In the genomic region with DNA sequence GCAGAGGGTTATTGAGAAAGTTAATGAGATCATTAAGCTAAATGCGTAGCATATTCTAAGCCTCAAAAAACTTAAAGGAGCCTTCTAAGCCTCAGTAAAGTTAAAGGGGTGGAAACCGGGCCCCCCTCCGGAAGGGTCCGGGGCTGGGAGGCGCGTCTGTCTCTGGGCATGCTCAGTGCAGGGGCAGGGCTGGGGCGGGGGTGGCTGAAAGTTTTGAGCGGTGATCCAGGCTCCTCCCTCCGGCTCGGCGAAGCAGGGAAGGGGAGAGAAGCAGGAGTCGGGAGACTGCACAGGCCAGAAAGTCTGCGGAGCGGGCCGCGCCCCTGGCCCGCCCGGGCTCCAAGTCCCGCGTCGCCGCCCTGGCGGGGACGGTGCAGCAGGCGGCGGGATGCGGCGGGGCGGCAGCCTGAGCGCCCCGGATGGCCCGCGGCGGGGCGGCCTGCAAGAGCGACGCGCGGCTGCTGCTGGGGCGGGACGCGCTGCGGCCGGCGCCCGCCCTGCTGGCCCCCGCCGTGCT, we compare ENCODE assay signal across 8 cellular contexts. TPM values are rescaled to one million over a fixed set of nuclear protein-coding genes. Genes with fewer than 3 reads are reported as not detected.
DNase-seq lines count a peak whose midpoint lies in the region; ATAC-seq, FAIRE-seq and TF ChIP-seq lines count a peak whose summit lies in the region.

A gene (plus strand): TSS at position 240 of the 517 bp plus-strand sequence. CDS start 180 bp downstream, at position 420.

- no peak for TF ChIP-seq RAD21 in GM12878 (IDR thresholded peaks at IDR 0.05; ENCODE audit: insufficient read depth, low read depth, low read length)

- TF ChIP-seq POLR2A in GM12878 (IDR thresholded peaks at IDR 0.05; ENCODE audit: low read depth, low read length): no peak

- no peak for FAIRE-seq in GM12878 (lab: Jason Lieb, UNC)

- H3K27me3 ChIP-seq in NT2/D1 (ENCODE audit: insufficient read depth, insufficient read length) (peaks cover 33% of the 10 kb centered on the region), GM12878 (replicated peaks in 1 of 2; ENCODE audit: control insufficient read depth in 2 of 2, insufficient read depth in 2 of 2, low read length in 1 of 2) (no peaks in the 10 kb centered on the region)

- TF ChIP-seq EP300 in GM12878 (IDR thresholded peaks at IDR 0.05; ENCODE audit: borderline replicate concordance in 1 of 2, control insufficient read depth in 1 of 2, low read depth in 2 of 2, low read length in 2 of 2): no peak

- SMC1A ChIA-PET in GM12878 (lab: Charles Lee; ENCODE audit: uncharacterized antibody, unreplicated experiment): no interaction called here

- H3K4me2 ChIP-seq in GM12878 (ENCODE audit: control insufficient read depth, insufficient read depth): peak within 1 kb of the TSS; percentile 73

- POLR2A ChIA-PET in GM12878 (lab: Charles Lee): no interaction called here

- in situ Hi-C loops in GM12878 (cut with MboI): no loop called here

- H3K4me1 ChIP-seq in NT2/D1 (ENCODE audit: insufficient read depth, insufficient read length) (peaks cover 27% of the 10 kb centered on the region), GM12878 (ENCODE audit: control insufficient read depth, insufficient read depth, low read length) (peaks cover 3% of the 10 kb centered on the region; the same call in 1 of the 2 replicates)

- CTCF ChIA-PET in GM12878 (lab: Yijun Ruan, JAX): interaction anchor here (0.6 kb wide), 1 partner anchor 35 kb away, joined by 3 read pairs; no protein-coding TSS in a partner anchor

- H3K36me3 ChIP-seq in NT2/D1 (ENCODE audit: insufficient read depth, insufficient read length, low read length): peaks cover 17% of the 10 kb centered on the region
- no peaks in the 10 kb centered on the region for H3K36me3 ChIP-seq in GM12878 (ENCODE audit: control insufficient read depth in 2 of 2, insufficient read depth in 2 of 2, low read length in 1 of 2)

- peak within 1 kb of the TSS; percentile 78 for H3K27ac ChIP-seq in GM12878 (ENCODE audit: control insufficient read depth, insufficient read depth)

- H3K9ac ChIP-seq in NT2/D1 (ENCODE audit: insufficient read length, low read depth) (peak within 1 kb of the TSS; percentile 82), GM12878 (ENCODE audit: control insufficient read depth, insufficient read depth, low read length) (peak within 1 kb of the TSS; percentile 64)

- no TSS peak for BruUV-seq in GM12878 (replicated peaks; lab: Mats Ljungman, UMichigan)

- H2AFZ ChIP-seq in GM12878 (ENCODE audit: control insufficient read depth, low read depth, low read length): peak within 1 kb of the TSS; percentile 68

- TF ChIP-seq CTCF in AG10803 (conservative IDR thresholded peaks at IDR 0.05; ENCODE audit: low read length) (no peak), GM12878 (IDR thresholded peaks at IDR 0.05 in 2 of 3, conservative IDR thresholded peaks at IDR 0.05 in 1 of 3; ENCODE audit: control insufficient read depth in 2 of 3, extremely low read depth in 1 of 3, insufficient read depth in 1 of 3, low read depth in 3 of 3, low read length in 3 of 3) (0 out of 6 replicates have a peak, but pooled peaks of 1 of the 3 experiments have one; percentile 1)

- H3K79me2 ChIP-seq in GM12878 (ENCODE audit: control insufficient read depth, insufficient read depth, low read length): peaks cover 18% of the 10 kb centered on the region

- H3K4me3 ChIP-seq in AG10803 (ENCODE audit: low read length) (peak within 1 kb of the TSS; percentile 82), NT2/D1 (ENCODE audit: insufficient read length, low read depth) (peak within 1 kb of the TSS; percentile 77), GM12878 (peak within 1 kb of the TSS; percentile 72)

- DNase-seq in AG10803 (ENCODE audit: low read depth) (peak; percentile 81), NT2/D1 (ENCODE audit: low read depth, low spot score) (peak; percentile 66), GM12878 (ENCODE audit: low read depth, low spot score) (no peak), hepatic stellate cell (ENCODE audit: low spot score) (peak; percentile 92), pulmonary artery endothelial cell (ENCODE audit: low read depth, low spot score) (peak; percentile 27)

- 49% methylated on average over 20 of the region's 48 CpGs for WGBS in GM12878 (ENCODE audit: insufficient coverage, insufficient replicate concordance, low lambda C conversion rate, missing lambda C conversion rate)

- H4K20me1 ChIP-seq in GM12878 (ENCODE audit: control insufficient read depth, insufficient read depth): no peaks in the 10 kb centered on the region

- H3K9me3 ChIP-seq in NT2/D1 (ENCODE audit: insufficient read depth, low read length) (peaks cover 10% of the 10 kb centered on the region; the same call in 1 of the 2 replicates), GM12878 (replicated peaks; ENCODE audit: control insufficient read depth, insufficient read depth, low read length) (peaks cover 4% of the 10 kb centered on the region; the same call in 2 of the 3 replicates)

- peak; percentile 41 for ATAC-seq in GM19463 (IDR thresholded peaks at IDR 0.05; ENCODE audit: unreplicated experiment)
- peak; percentile 58 for ATAC-seq in GM12878
- ATAC-seq in GM19324 (IDR thresholded peaks at IDR 0.05; ENCODE audit: low FRiP score, unreplicated experiment): no peak
- no peak for ATAC-seq in GM21825 (IDR thresholded peaks at IDR 0.05; ENCODE audit: unreplicated experiment)

- intact Hi-C loops in GM12878 (cut with micrococcal nuclease; ENCODE audit: unreplicated experiment): loop anchor here (10.0 kb wide), 2 partner anchors 316 to 474 kb away; no protein-coding TSS in a partner anchor

- RAD21 ChIA-PET in GM12878 (lab: Charles Lee; ENCODE audit: unreplicated experiment): no interaction called here

TF ChIP-seq in GM12878, 131 proteins besides CTCF, POLR2A, EP300 and RAD21 (continues in another document):
- peak; percentile 37; the same call in 1 of the 2 replicates for TF ChIP-seq TAF1 (IDR thresholded peaks at IDR 0.05; ENCODE audit: borderline replicate concordance, low read depth, low read length)
- TF ChIP-seq, protein P1, sequence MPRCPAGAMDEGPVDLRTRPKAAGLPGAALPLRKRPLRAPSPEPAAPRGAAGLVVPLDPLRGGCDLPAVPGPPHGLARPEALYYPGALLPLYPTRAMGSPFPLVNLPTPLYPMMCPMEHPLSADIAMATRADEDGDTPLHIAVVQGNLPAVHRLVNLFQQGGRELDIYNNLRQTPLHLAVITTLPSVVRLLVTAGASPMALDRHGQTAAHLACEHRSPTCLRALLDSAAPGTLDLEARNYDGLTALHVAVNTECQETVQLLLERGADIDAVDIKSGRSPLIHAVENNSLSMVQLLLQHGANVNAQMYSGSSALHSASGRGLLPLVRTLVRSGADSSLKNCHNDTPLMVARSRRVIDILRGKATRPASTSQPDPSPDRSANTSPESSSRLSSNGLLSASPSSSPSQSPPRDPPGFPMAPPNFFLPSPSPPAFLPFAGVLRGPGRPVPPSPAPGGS (IDR thresholded peaks at IDR 0.05; ENCODE audit: borderline replicate concordance, insufficient read depth, low read depth, low read length, poor library complexity, severe bottlenecking): no peak
- TF ChIP-seq WRNIP1 (IDR thresholded peaks at IDR 0.05; ENCODE audit: borderline replicate concordance, low read depth, low read length): no peak
- TF ChIP-seq SMC3 (IDR thresholded peaks at IDR 0.05; ENCODE audit: borderline replicate concordance, low read length): no peak
- TF ChIP-seq GATAD2B (conservative IDR thresholded peaks at IDR 0.05; ENCODE audit: low read depth): 0 out of 2 replicates have a peak, but pooled peaks have one; percentile 17
- peak in 1 of 2 experiments; percentile 34; a peak in 1 of 3 replicates for TF ChIP-seq EGR1 (IDR thresholded peaks at IDR 0.05; ENCODE audit: borderline replicate concordance in 1 of 2, low read depth in 2 of 2, low read length in 2 of 2)
- no peak for TF ChIP-seq PML (IDR thresholded peaks at IDR 0.05; ENCODE audit: low read length)
- TF ChIP-seq IKZF1 (conservative IDR thresholded peaks at IDR 0.05): 0 out of 2 replicates have a peak, but pooled peaks have one; percentile 36
- no peak for TF ChIP-seq ZNF24 (IDR thresholded peaks at IDR 0.05)

RNA-seq across cellular contexts. Expression of the gene that starts here (rescaled TPM):
- 162 and 193 TPM in 2 replicates for total RNA-seq in GM12878 (2013; cell fraction: nucleolus; rRNA removed)
- total RNA-seq in GM12878 (2014; rRNA removed): 27.1 and 29.3 TPM in 2 replicates
- 22.4 and 23.0 TPM in 2 replicates for total RNA-seq in GM12878 (2014; rRNA removed; fragmentation: Illumina TruSeq; extraction: Trizol)
- 51.2 and 55.9 TPM in 2 replicates for total RNA-seq in GM12878 (2021)
- polyA plus RNA-seq in GM12878 (2011; ENCODE audit: low read depth): 3.5 TPM
- polyA plus RNA-seq in GM12878 (2011; rRNA removed): 6.8 and 8.8 TPM in 2 replicates
- polyA plus RNA-seq in GM12878 (2011; cell fraction: cytosol; rRNA removed): 8.5 and 9.9 TPM in 2 replicates
- 44.5 and 74.2 TPM in 2 replicates for polyA plus RNA-seq in GM12878 (2011; cell fraction: nucleus; rRNA removed)
- polyA plus RNA-seq in GM12878 (2012): 6.3 and 7.5 TPM in 2 replicates
- polyA plus RNA-seq in GM12878 (2014; fragmentation: Illumina TruSeq; extraction: Trizol): 21.4 and 26.6 TPM in 2 replicates
- polyA plus RNA-seq in GM12878 (2014; fragmentation: Nextera tagmentation; extraction: Ambion mirVana): 1 to 10 TPM in 1 of 2 experiments, under 1 TPM in 1; 0.87 to 1.2 TPM
- polyA plus RNA-seq in GM12878 (2014; rRNA removed): 33.8 and 36.0 TPM in 2 replicates
- 1 to 10 TPM; 2.0 to 3.0 TPM for polyA plus RNA-seq in GM12878 (2016; fragmentation: Nextera tagmentation; extraction: Ambion mirVana)
- polyA minus RNA-seq in GM12878 (2011; rRNA and poly(A)+ RNA removed): 13.7 and 22.3 TPM in 2 replicates
- 7.4 and 10.7 TPM in 2 replicates for polyA minus RNA-seq in GM12878 (2011; cell fraction: cytosol; rRNA and poly(A)+ RNA removed)
- polyA minus RNA-seq in GM12878 (2011; cell fraction: nucleus; rRNA and poly(A)+ RNA removed): 36.5 and 58.0 TPM in 2 replicates
- 17.8 and 33.4 TPM in 2 replicates for total RNA-seq in pulmonary artery endothelial cell

Comparison
In these comparisons a context has a peak if more than half of its experiments do, and no peak if none do; other contexts are left out.
1. ATAC-seq: peak in GM19463 (single experiment) and GM12878 (single experiment); none in GM19324 (single experiment) and GM21825 (single experiment).
2. Peak in every context shown above with its lines, with median percentiles within 50 percentile points of each other: H3K4me3 ChIP-seq.